In the genomic region with DNA sequence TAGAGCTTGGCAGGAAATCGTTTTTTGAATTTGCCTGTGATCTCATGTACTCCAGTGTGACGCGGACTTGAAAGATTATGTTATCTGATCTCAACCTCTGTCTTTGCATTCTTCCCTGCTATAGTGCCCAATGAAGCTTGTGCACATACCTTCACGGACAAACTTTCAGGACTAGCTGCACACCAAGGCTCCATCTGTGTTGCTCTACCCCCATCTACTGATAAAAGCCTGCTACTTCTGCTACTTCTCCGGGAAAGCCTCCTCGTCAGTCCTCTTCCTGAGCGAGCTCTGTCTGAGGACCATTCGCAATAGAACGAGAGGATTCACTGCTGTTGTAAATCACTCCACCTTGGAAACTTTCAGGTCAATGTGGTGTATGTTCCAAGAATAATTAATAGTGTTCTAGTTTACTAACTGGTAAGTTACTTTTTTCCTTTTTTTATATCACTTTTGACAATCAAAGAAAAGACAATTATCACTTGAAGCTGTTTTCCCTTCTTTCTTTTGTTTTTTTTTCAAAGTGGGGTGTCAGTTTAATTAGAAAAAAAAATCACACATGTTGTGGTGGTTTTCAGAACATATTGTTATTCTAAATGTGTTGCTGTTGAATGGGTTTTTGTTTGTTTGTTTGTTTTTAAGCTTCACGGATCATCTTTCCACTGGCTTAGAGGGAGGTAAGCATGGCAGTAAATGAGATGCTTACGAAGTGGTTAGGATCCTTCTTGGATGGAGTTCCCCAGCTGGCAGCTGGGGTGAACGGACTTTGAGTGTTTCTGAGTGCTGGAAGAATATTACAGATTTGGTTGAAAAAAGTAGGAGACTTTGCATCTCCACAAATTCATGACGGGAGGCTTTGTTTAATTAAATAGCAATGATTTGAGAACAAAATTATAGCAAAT, we compare ENCODE assay signal across 8 cellular contexts.
DNase-seq lines count a peak whose midpoint lies in the region; ATAC-seq and TF ChIP-seq lines count a peak whose summit lies in the region.

No MANE protein-coding gene starts in this region.

- no peaks in the 10 kb centered on the region for H4K20me1 ChIP-seq in SK-N-SH (ENCODE audit: insufficient read depth)

- no peak for TF ChIP-seq CTCF in GM20000 (IDR thresholded peaks at IDR 0.05; ENCODE audit: extremely low read depth, missing control alignments)
- peak; percentile 82 for TF ChIP-seq CTCF in SK-N-SH (IDR thresholded peaks at IDR 0.05)
- peak; percentile 97 for TF ChIP-seq CTCF in chondrocyte (IDR thresholded peaks at IDR 0.05)
- TF ChIP-seq CTCF in suprapubic skin (IDR thresholded peaks at IDR 0.05): peak; percentile 45 to 77

- H3K4me1 Mint-ChIP-seq in chondrocyte (ENCODE audit: low read depth): peaks cover 3% of the 10 kb centered on the region

- no peaks in the 10 kb centered on the region for H3K4me1 ChIP-seq in SK-N-SH (ENCODE audit: control insufficient read depth in 1 of 2, insufficient read depth in 2 of 2, low read depth in 1 of 2, low read length in 1 of 2)
- H3K4me1 ChIP-seq in suprapubic skin: peaks cover 5% of the 10 kb centered on the region

- H3K27me3 Mint-ChIP-seq in chondrocyte (ENCODE audit: low read depth): peaks cover 37% of the 10 kb centered on the region

- H3F3A ChIP-seq in SK-N-SH (replicated peaks; ENCODE audit: insufficient read depth): no peaks in the 10 kb centered on the region

- CTCF ChIA-PET in SK-N-SH (lab: Yijun Ruan, JAX): interaction anchor here (0.6 to 2.8 kb wide), 12 partner anchors 8 to 286 kb away, joined by 3 to 30 read pairs (median 6); no protein-coding TSS in a partner anchor

- peak; percentile 80 for TF ChIP-seq RAD21 in SK-N-SH (IDR thresholded peaks at IDR 0.05; ENCODE audit: low read length)

- H3K27ac ChIP-seq in SK-N-SH (ENCODE audit: low read depth in 2 of 2, low read length in 1 of 2): no peak overlapping the region
- no peak overlapping the region for H3K27ac ChIP-seq in suprapubic skin

- no peak overlapping the region; a peak in 1 of 4 replicates for H3K4me3 ChIP-seq in SK-N-SH (ENCODE audit: low read depth in 2 of 2, low read length in 1 of 2)
- no peak overlapping the region for H3K4me3 ChIP-seq in suprapubic skin

- H3K27ac Mint-ChIP-seq in chondrocyte (ENCODE audit: unreplicated experiment): no peak overlapping the region

- no peaks in the 10 kb centered on the region for H3K36me3 ChIP-seq in SK-N-SH (replicated peaks in 1 of 2; ENCODE audit: control insufficient read depth in 1 of 2, insufficient read depth in 2 of 2, low read length in 1 of 2)
- no peaks in the 10 kb centered on the region for H3K36me3 ChIP-seq in suprapubic skin

- ATAC-seq in GM18858 (IDR thresholded peaks at IDR 0.05; ENCODE audit: unreplicated experiment): no peak

- no peak overlapping the region for H2AFZ ChIP-seq in SK-N-SH (ENCODE audit: low read depth)

- H3K9ac ChIP-seq in SK-N-SH: no peak overlapping the region

- H3K4me3 Mint-ChIP-seq in chondrocyte (ENCODE audit: unreplicated experiment): no peak overlapping the region

- no peaks in the 10 kb centered on the region for H3K36me3 Mint-ChIP-seq in chondrocyte (ENCODE audit: low read depth)

- TF ChIP-seq EP300 in SK-N-SH (IDR thresholded peaks at IDR 0.05; ENCODE audit: borderline replicate concordance in 1 of 2, low read depth in 1 of 2, low read length in 1 of 2): no peak
- TF ChIP-seq EP300 in suprapubic skin (IDR thresholded peaks at IDR 0.05): no peak

- peak overlapping the region; percentile 4; the same call in 1 of the 2 replicates for H3K4me2 ChIP-seq in SK-N-SH

- DNase-seq in DMS114 treated with DMSO at 0.1 percent for 48 hours (lab: John Stamatoyannopoulos, UW; ENCODE audit: unreplicated experiment) (peak; percentile 93), GM20000 (ENCODE audit: low spot score) (peak; percentile 36), LoVo (ENCODE audit: low spot score) (peak; percentile 81), SK-N-SH (peak; percentile 50), chondrocyte (ENCODE audit: low spot score) (no peak), left kidney (ENCODE audit: low read depth, low spot score) (peak; percentile 96), suprapubic skin (ENCODE audit: low spot score in 2 of 2) (no peak)

- H3K9me3 ChIP-seq in SK-N-SH (no peaks in the 10 kb centered on the region), suprapubic skin (no peaks in the 10 kb centered on the region)

- no peaks in the 10 kb centered on the region for H3K9me3 Mint-ChIP-seq in chondrocyte (ENCODE audit: low read depth)

- H3K9me2 ChIP-seq in SK-N-SH: no peaks in the 10 kb centered on the region

- no peaks in the 10 kb centered on the region for H3K79me2 ChIP-seq in SK-N-SH (ENCODE audit: insufficient read depth)

- H3K27me3 ChIP-seq in SK-N-SH (ENCODE audit: insufficient read depth): peaks cover 28% of the 10 kb centered on the region
- peaks cover 48% of the 10 kb centered on the region for H3K27me3 ChIP-seq in suprapubic skin

- POLR2A ChIA-PET in SK-N-SH (lab: Yijun Ruan, JAX): no interaction called here

- 2% methylated on average over 13 of the region's 13 CpGs for WGBS in SK-N-SH (ENCODE audit: low lambda C conversion rate)
- 11% methylated on average over 13 of the region's 13 CpGs for WGBS in suprapubic skin

- no peak for TF ChIP-seq POLR2A in suprapubic skin (IDR thresholded peaks at IDR 0.05)

TF ChIP-seq in SK-N-SH, 30 proteins besides CTCF, POLR2A, EP300 and RAD21:
- TF ChIP-seq, protein P1, sequence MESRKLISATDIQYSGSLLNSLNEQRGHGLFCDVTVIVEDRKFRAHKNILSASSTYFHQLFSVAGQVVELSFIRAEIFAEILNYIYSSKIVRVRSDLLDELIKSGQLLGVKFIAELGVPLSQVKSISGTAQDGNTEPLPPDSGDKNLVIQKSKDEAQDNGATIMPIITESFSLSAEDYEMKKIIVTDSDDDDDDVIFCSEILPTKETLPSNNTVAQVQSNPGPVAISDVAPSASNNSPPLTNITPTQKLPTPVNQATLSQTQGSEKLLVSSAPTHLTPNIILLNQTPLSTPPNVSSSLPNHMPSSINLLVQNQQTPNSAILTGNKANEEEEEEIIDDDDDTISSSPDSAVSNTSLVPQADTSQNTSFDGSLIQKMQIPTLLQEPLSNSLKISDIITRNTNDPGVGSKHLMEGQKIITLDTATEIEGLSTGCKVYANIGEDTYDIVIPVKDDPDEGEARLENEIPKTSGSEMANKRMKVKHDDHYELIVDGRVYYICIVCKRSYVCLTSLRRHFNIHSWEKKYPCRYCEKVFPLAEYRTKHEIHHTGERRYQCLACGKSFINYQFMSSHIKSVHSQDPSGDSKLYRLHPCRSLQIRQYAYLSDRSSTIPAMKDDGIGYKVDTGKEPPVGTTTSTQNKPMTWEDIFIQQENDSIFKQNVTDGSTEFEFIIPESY (IDR thresholded peaks at IDR 0.05; ENCODE audit: borderline replicate concordance, low read depth): no peak
- peak; percentile 52 for TF ChIP-seq SMC3 (IDR thresholded peaks at IDR 0.05; ENCODE audit: low read depth, low read length)
- TF ChIP-seq NRF1 (IDR thresholded peaks at IDR 0.05; ENCODE audit: low read depth, low read length): no peak
- no peak for TF ChIP-seq YY1 (IDR thresholded peaks at IDR 0.05; ENCODE audit: low read depth)

Comparison
In these comparisons a context has a peak if more than half of its experiments do, and no peak if none do; other contexts are left out.
1. DNase-seq: peak in DMS114 treated with DMSO at 0.1 percent for 48 hours (single experiment), GM20000 (single experiment), LoVo (single experiment), SK-N-SH (single experiment) and left kidney (single experiment); none in chondrocyte (single experiment) and suprapubic skin (0 of 2).